In the genomic region with DNA sequence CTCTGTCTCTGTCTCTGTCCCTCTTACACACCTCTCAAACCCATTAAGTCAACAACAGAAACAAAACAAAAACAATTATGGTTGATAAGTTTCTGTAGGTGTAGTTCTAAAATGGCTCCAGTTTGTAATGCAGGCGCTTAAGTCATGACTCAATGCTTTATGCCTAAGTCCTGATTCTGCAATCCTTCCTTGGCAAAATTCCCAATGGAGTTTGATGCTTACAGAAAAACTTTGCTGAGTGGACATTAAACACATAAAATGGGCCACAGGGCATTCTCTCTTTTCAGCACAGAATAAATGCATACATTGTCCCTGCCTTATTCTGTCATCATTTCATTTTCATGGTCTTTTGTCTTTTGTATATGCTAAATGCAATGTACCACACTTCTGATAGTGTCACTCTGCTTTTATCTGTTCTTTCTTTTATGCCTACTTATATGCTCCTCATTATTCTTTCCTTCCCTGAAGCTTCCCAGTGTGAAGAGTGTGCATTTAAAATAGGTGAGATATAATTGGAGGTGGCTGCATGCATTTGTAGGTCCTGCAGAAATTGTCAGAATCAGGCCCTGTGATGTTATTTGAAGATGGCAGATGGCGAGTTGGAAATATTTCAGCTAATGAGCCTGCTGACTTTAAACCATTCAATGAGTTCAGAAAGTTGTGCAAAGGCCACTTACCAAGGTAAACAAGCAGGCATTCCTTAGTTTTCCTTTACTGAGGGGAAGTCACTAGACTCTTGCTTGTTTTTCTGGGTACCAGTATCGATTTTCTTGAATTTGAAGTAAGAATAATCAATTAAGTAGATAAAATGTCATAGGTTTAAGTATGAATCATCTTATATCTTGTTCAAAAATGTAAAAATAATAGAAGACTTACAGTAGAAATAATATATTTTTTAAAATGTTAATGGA, we compare ENCODE assay signal across 20 cellular contexts.
A peak's percentile ranks its signal among the peaks of the same experiment; 100 is the strongest.
DNase-seq lines count a peak whose midpoint lies in the region; ATAC-seq and TF ChIP-seq lines count a peak whose summit lies in the region.
"Had no signal": no experiment of that assay in that cellular context is flagged by ENCODE, and none has a peak within 500 bp of the region (broad histone marks: within the 10 kb centered on the region; RNA-seq: fewer than 3 reads in every experiment).

No MANE protein-coding gene starts in this region.

- DNase-seq in A673 (ENCODE audit: low spot score), result peak; percentile 59
- peak; percentile 31 for DNase-seq in HS-5 (ENCODE audit: low read depth)
- DNase-seq in astrocyte of the cerebellum (ENCODE audit: low read depth), result peak; percentile 15
- peak; percentile 60 for DNase-seq in iris pigment epithelial cell (ENCODE audit: low read depth)
- DNase-seq in NCI-H1436 (lab: John Stamatoyannopoulos, UW), result no peak
- DNase-seq in nephron progenitor cell, result no peak
- DNase-seq: activated CD4-positive, CD25-positive, alpha-beta regulatory T cell treated with anti-CD3 and anti-CD28 coated beads, Interleukin-2, amount 50 U/mL, for 72 hours; activated CD8-positive, alpha-beta memory T cell treated with anti-CD3 and anti-CD28 coated beads, Interleukin-2, amount 50 U/mL, for 4 hours; activated naive CD4-positive, alpha-beta T cell; AML-193; foreskin fibroblast; naive thymus-derived CD8-positive, alpha-beta T cell; NCI-H1436 treated with DMSO at 0.1 percent for 48 hours; NCI-H774; psoas muscle; T-helper 2 cell had no signal

- CTCF ChIA-PET in A673 (lab: Charles Lee), result no interaction called here

- intact Hi-C loops in A673 (cut with micrococcal nuclease; ENCODE audit: unreplicated experiment), result no loop called here

- no peak for TF ChIP-seq CTCF in A673 (conservative IDR thresholded peaks at IDR 0.05; ENCODE audit: low read depth, low read length)
- no peak for TF ChIP-seq CTCF in astrocyte of the cerebellum (IDR thresholded peaks at IDR 0.05; ENCODE audit: low read depth, low read length, missing control alignments)
- TF ChIP-seq CTCF in nephron progenitor cell (IDR thresholded peaks at IDR 0.05), result no peak

- H3K4me1 ChIP-seq in A673 (ENCODE audit: insufficient read depth, low read length, poor library complexity, severe bottlenecking), result peaks cover 7% of the 10 kb centered on the region
- H3K4me1 ChIP-seq: psoas muscle had no signal

- peaks cover 8% of the 10 kb centered on the region for H3K27me3 Mint-ChIP-seq in nephron progenitor cell (ENCODE audit: low read depth, poor library complexity)
- H3K27me3 Mint-ChIP-seq: naive thymus-derived CD8-positive, alpha-beta T cell had no signal

- H3K9me3 Mint-ChIP-seq in nephron progenitor cell, result no peaks in the 10 kb centered on the region
- H3K9me3 Mint-ChIP-seq: brain; naive thymus-derived CD8-positive, alpha-beta T cell had no signal

- POLR2A ChIA-PET in A673 (lab: Charles Lee; ENCODE audit: low non-redundant PET), result no interaction called here

- no peaks in the 10 kb centered on the region for H3K36me3 Mint-ChIP-seq in nephron progenitor cell (ENCODE audit: low read depth)
- H3K36me3 Mint-ChIP-seq: brain; naive thymus-derived CD8-positive, alpha-beta T cell had no signal

- in situ Hi-C loops in astrocyte of the cerebellum (cut with HindIII; ENCODE audit: low sequenced_read_pairs), result no loop called here

- H3K27me3 ChIP-seq in A673 (replicated peaks; ENCODE audit: insufficient read depth, low read depth, low read length, poor library complexity), result no peaks in the 10 kb centered on the region

- ATAC-seq in HG02642 (IDR thresholded peaks at IDR 0.05; ENCODE audit: poor library complexity, unreplicated experiment) (no peak), GM18861 (IDR thresholded peaks at IDR 0.05; ENCODE audit: unreplicated experiment) (no peak)
- ATAC-seq: naive thymus-derived CD8-positive, alpha-beta T cell had no signal

- H3K4me3 ChIP-seq in A673 (ENCODE audit: low read depth, low read length, poor library complexity, severe bottlenecking), result no peak overlapping the region
- no peak overlapping the region for H3K4me3 ChIP-seq in astrocyte of the cerebellum (ENCODE audit: low read depth, low read length)
- H3K4me3 ChIP-seq: psoas muscle had no signal

- no peaks in the 10 kb centered on the region for H3K9me3 ChIP-seq in A673 (ENCODE audit: low read depth, low read length, poor library complexity, severe bottlenecking)
- H3K9me3 ChIP-seq: psoas muscle had no signal

- H3K27ac Mint-ChIP-seq in nephron progenitor cell, result no peak overlapping the region
- H3K27ac Mint-ChIP-seq: brain; naive thymus-derived CD8-positive, alpha-beta T cell had no signal

- no peak overlapping the region for H3K4me3 Mint-ChIP-seq in nephron progenitor cell
- H3K4me3 Mint-ChIP-seq: brain; naive thymus-derived CD8-positive, alpha-beta T cell had no signal

- no peak overlapping the region for H3K27ac ChIP-seq in A673 (ENCODE audit: low read depth, low read length, poor library complexity, severe bottlenecking)
- H3K27ac ChIP-seq: HL-60, psoas muscle had no signal

- no TSS peak for BruUV-seq in A673 (replicated peaks; lab: Mats Ljungman, UMichigan)

- no peaks in the 10 kb centered on the region for H3K4me1 Mint-ChIP-seq in nephron progenitor cell
- H3K4me1 Mint-ChIP-seq: naive thymus-derived CD8-positive, alpha-beta T cell had no signal

- H3K36me3 ChIP-seq in A673 (ENCODE audit: insufficient read depth, low read length, poor library complexity, severe bottlenecking), result no peaks in the 10 kb centered on the region

Comparison
In these comparisons a context has a peak if more than half of its experiments do, and no peak if none do; other contexts are left out.
1. DNase-seq: peak in A673 (single experiment), HS-5 (single experiment), astrocyte of the cerebellum (single experiment) and iris pigment epithelial cell (single experiment); none in NCI-H1436 (single experiment) and nephron progenitor cell (single experiment).